In the genomic region with DNA sequence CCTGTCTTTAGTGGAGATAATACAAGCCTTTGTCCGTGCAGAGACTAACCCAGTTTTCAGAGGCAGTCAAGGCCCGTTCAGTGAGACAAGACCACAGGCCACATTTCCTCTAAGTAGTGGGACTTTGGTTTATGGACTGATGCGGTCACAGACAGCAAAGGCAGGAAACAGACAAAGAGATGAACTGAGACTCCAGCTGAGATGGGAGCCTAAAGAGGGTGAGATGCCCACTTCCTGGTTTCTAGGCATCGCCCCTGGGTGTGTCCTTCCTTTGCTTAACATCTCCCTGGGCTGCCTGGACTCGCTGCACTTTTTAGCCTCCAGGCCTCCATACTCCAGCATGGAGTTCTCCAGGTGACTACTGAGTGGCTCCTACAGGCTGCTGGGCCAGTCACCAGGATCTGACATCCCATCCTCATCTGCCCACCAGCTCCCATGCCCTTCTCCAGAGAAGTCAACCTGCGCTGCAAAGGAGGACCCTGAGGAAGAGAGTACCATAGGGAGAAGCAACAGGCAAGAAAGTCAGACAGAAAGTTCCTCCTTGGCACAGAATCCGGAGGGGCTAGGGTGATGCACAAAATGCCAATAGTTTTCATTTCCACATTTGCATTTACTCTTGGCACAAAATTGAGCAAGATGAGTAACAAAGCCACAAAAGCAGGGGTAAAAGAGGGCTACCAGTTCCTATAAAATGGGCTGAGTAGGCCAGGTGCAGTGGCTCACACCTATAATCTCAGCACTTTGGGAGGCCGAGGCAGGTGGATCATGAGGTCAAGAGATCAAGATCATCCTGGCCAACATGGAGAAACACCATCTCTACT, we compare ENCODE assay signal across 2 cellular contexts.
TF ChIP-seq lines count a peak whose summit lies in the region.

No MANE protein-coding gene starts in this region.

TF ChIP-seq in liver, 16 proteins besides CTCF, POLR2A, EP300 and RAD21:
- no peak for TF ChIP-seq GABPA (IDR thresholded peaks at IDR 0.05 in 1 of 2, conservative IDR thresholded peaks at IDR 0.05 in 1 of 2)
- no peak for TF ChIP-seq HNF4A (conservative IDR thresholded peaks at IDR 0.05)
- TF ChIP-seq NR2F2 (IDR thresholded peaks at IDR 0.05): no peak
- TF ChIP-seq, protein P1, sequence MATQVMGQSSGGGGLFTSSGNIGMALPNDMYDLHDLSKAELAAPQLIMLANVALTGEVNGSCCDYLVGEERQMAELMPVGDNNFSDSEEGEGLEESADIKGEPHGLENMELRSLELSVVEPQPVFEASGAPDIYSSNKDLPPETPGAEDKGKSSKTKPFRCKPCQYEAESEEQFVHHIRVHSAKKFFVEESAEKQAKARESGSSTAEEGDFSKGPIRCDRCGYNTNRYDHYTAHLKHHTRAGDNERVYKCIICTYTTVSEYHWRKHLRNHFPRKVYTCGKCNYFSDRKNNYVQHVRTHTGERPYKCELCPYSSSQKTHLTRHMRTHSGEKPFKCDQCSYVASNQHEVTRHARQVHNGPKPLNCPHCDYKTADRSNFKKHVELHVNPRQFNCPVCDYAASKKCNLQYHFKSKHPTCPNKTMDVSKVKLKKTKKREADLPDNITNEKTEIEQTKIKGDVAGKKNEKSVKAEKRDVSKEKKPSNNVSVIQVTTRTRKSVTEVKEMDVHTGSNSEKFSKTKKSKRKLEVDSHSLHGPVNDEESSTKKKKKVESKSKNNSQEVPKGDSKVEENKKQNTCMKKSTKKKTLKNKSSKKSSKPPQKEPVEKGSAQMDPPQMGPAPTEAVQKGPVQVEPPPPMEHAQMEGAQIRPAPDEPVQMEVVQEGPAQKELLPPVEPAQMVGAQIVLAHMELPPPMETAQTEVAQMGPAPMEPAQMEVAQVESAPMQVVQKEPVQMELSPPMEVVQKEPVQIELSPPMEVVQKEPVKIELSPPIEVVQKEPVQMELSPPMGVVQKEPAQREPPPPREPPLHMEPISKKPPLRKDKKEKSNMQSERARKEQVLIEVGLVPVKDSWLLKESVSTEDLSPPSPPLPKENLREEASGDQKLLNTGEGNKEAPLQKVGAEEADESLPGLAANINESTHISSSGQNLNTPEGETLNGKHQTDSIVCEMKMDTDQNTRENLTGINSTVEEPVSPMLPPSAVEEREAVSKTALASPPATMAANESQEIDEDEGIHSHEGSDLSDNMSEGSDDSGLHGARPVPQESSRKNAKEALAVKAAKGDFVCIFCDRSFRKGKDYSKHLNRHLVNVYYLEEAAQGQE (IDR thresholded peaks at IDR 0.05): no peak
- TF ChIP-seq ATF3 (IDR thresholded peaks at IDR 0.05): no peak
- no peak for TF ChIP-seq HNF4G (IDR thresholded peaks at IDR 0.05)
- TF ChIP-seq TAF1 (conservative IDR thresholded peaks at IDR 0.05): no peak
- TF ChIP-seq FOXA2 (IDR thresholded peaks at IDR 0.05): no peak
- TF ChIP-seq FOXA1 (IDR thresholded peaks at IDR 0.05): no peak
- TF ChIP-seq JUND (IDR thresholded peaks at IDR 0.05): no peak
- TF ChIP-seq SP1 (IDR thresholded peaks at IDR 0.05): no peak
- TF ChIP-seq ZBTB33 (IDR thresholded peaks at IDR 0.05): no peak
TF ChIP-seq in liver: peak in this region for 0.

TF ChIP-seq in HepG2, 621 proteins besides CTCF, POLR2A, EP300 and RAD21:
- no peak for TF ChIP-seq IRX3 (CRISPR knock-in tag; IDR thresholded peaks at IDR 0.05; ENCODE audit: borderline replicate concordance, low read depth)
- no peak for TF ChIP-seq ZNF143 (CRISPR knock-in tag; IDR thresholded peaks at IDR 0.05)
- TF ChIP-seq ZNF550 (CRISPR knock-in tag; IDR thresholded peaks at IDR 0.05; ENCODE audit: borderline replicate concordance): no peak
- no peak for TF ChIP-seq RORA (CRISPR knock-in tag; IDR thresholded peaks at IDR 0.05)
- no peak for TF ChIP-seq RFXANK (CRISPR knock-in tag; IDR thresholded peaks at IDR 0.05)
- no peak for TF ChIP-seq MTF1 (CRISPR knock-in tag; IDR thresholded peaks at IDR 0.05)
- no peak for TF ChIP-seq UBTF (CRISPR knock-in tag; IDR thresholded peaks at IDR 0.05)
- TF ChIP-seq CHD4 (IDR thresholded peaks at IDR 0.05; ENCODE audit: borderline replicate concordance, low read length): no peak
- TF ChIP-seq, protein P2, sequence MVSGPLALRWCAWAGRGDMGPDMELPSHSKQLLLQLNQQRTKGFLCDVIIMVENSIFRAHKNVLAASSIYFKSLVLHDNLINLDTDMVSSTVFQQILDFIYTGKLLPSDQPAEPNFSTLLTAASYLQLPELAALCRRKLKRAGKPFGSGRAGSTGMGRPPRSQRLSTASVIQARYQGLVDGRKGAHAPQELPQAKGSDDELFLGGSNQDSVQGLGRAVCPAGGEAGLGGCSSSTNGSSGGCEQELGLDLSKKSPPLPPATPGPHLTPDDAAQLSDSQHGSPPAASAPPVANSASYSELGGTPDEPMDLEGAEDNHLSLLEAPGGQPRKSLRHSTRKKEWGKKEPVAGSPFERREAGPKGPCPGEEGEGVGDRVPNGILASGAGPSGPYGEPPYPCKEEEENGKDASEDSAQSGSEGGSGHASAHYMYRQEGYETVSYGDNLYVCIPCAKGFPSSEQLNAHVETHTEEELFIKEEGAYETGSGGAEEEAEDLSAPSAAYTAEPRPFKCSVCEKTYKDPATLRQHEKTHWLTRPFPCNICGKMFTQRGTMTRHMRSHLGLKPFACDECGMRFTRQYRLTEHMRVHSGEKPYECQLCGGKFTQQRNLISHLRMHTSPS (CRISPR knock-in tag; IDR thresholded peaks at IDR 0.05; ENCODE audit: low read depth): no peak
- TF ChIP-seq PHB2 (IDR thresholded peaks at IDR 0.05; ENCODE audit: partially characterized antibody): no peak
- TF ChIP-seq NCOR1 (IDR thresholded peaks at IDR 0.05; ENCODE audit: borderline replicate concordance, low read length): no peak
- TF ChIP-seq SATB2 (CRISPR knock-in tag; IDR thresholded peaks at IDR 0.05): no peak
